In genomic region chr12:80195143-80195726, GRCh38 we compare ENCODE assay signal across 8 cellular contexts.
DNase-seq lines count a peak whose midpoint lies in the region; ATAC-seq and TF ChIP-seq lines count a peak whose summit lies in the region.

No MANE protein-coding gene starts in this region.

- WGBS in adrenal gland, 4 donors = 0 to 3% (median 1%) methylated on average over 1 of the region's 1 CpG

- H3K4me1 ChIP-seq in MM.1S (ENCODE audit: low read length) = peaks cover 15% of the 10 kb centered on the region
- peaks cover 0 to under 1% of the 10 kb centered on the region in 2 donors for H3K4me1 ChIP-seq in adrenal gland (replicated peaks in 1 of 2)

- peak; percentile 59 for ATAC-seq in GM19455 (IDR thresholded peaks at IDR 0.05; ENCODE audit: unreplicated experiment)
- ATAC-seq in activated naive CD8-positive, alpha-beta T cell treated with anti-CD3 and anti-CD28 coated beads, Interleukin-2, amount 50 U/mL, for 24 hours = no peak

- intact Hi-C loops in adrenal gland (cut with DNase I) = no loop called here
- intact Hi-C loops in activated T-helper 1 cell treated with anti-CD3 and anti-CD28 coated beads, Interleukin-12 subunit alpha, Interleukin-12 subunit beta, Interleukin-2, Interleukin-4 antibody, amounts not matched to agents 30 ng/mL and 10 ng/mL and 1 ng/mL, durations not matched to agents 14 hours and 24 hours and 36 hours (cut with micrococcal nuclease) = no loop called here

- H3K4me1 Mint-ChIP-seq in activated naive CD8-positive, alpha-beta T cell treated with anti-CD3 and anti-CD28 coated beads, Interleukin-2, amount 50 U/mL, for 24 hours = no peaks in the 10 kb centered on the region
- H3K4me1 Mint-ChIP-seq in activated T-helper 1 cell treated with anti-CD3 and anti-CD28 coated beads, Interleukin-12 subunit alpha, Interleukin-12 subunit beta, Interleukin-2, Interleukin-4 antibody, amounts not matched to agents 30 ng/mL and 10 ng/mL and 1 ng/mL, durations not matched to agents 14 hours and 24 hours and 36 hours (ENCODE audit: low read depth) = no peaks in the 10 kb centered on the region

- TF ChIP-seq CTCF in MM.1S (IDR thresholded peaks at IDR 0.05; ENCODE audit: low read length) = peak; percentile 68
- peak in 5 of 6 experiments; percentile 30 to 57 (median 49) for TF ChIP-seq CTCF in adrenal gland (IDR thresholded peaks at IDR 0.05)
- TF ChIP-seq CTCF in kidney epithelial cell (IDR thresholded peaks at IDR 0.05; ENCODE audit: insufficient read depth, low read length, poor library complexity, severe bottlenecking) = peak; percentile 77

- H4K20me1 ChIP-seq in MM.1S (ENCODE audit: insufficient read depth, low read length) = no peaks in the 10 kb centered on the region

- no peaks in the 10 kb centered on the region for H3K9me3 Mint-ChIP-seq in activated naive CD8-positive, alpha-beta T cell treated with anti-CD3 and anti-CD28 coated beads, Interleukin-2, amount 50 U/mL, for 24 hours
- no peaks in the 10 kb centered on the region for H3K9me3 Mint-ChIP-seq in activated T-helper 1 cell treated with anti-CD3 and anti-CD28 coated beads, Interleukin-12 subunit alpha, Interleukin-12 subunit beta, Interleukin-2, Interleukin-4 antibody, amounts not matched to agents 30 ng/mL and 10 ng/mL and 1 ng/mL, durations not matched to agents 14 hours and 24 hours and 36 hours

- H2AFZ ChIP-seq in MM.1S (ENCODE audit: low read length) = no peak overlapping the region

- DNase-seq in Caki2 (ENCODE audit: low read depth) = peak; percentile 47
- peak; percentile 67 for DNase-seq in MM.1S
- DNase-seq in adrenal gland = peak in 4 of 7 donors; percentile 11 to 54 (median 24)
- no peak for DNase-seq in kidney epithelial cell (ENCODE audit: low read depth)
- no peak for DNase-seq in activated gamma-delta T cell treated with Interleukin-2 at 50 U/mL for 16 hours
- DNase-seq in activated naive CD8-positive, alpha-beta T cell treated with anti-CD3 and anti-CD28 coated beads, Interleukin-2, amount 50 U/mL, for 24 hours = no peak
- no peak for DNase-seq in activated T-helper 1 cell treated with anti-CD3 and anti-CD28 coated beads, Interleukin-12 subunit alpha, Interleukin-12 subunit beta, Interleukin-2, Interleukin-4 antibody, amounts not matched to agents 30 ng/mL and 10 ng/mL and 1 ng/mL, durations not matched to agents 14 hours and 24 hours and 36 hours (ENCODE audit: low spot score)

- H3K27me3 ChIP-seq in MM.1S (replicated peaks; ENCODE audit: insufficient read depth, low read length) (no peaks in the 10 kb centered on the region), adrenal gland (no peaks in the 10 kb centered on the region), kidney epithelial cell (ENCODE audit: control insufficient read depth, insufficient read depth, low read length) (no peaks in the 10 kb centered on the region)

- H3K27me3 Mint-ChIP-seq in activated naive CD8-positive, alpha-beta T cell treated with anti-CD3 and anti-CD28 coated beads, Interleukin-2, amount 50 U/mL, for 24 hours = peaks cover 6% of the 10 kb centered on the region
- peaks cover 8% of the 10 kb centered on the region for H3K27me3 Mint-ChIP-seq in activated T-helper 1 cell treated with anti-CD3 and anti-CD28 coated beads, Interleukin-12 subunit alpha, Interleukin-12 subunit beta, Interleukin-2, Interleukin-4 antibody, amounts not matched to agents 30 ng/mL and 10 ng/mL and 1 ng/mL, durations not matched to agents 14 hours and 24 hours and 36 hours (ENCODE audit: insufficient read depth)

- H3K79me2 ChIP-seq in MM.1S (ENCODE audit: low read length) = no peaks in the 10 kb centered on the region

- 0 out of 2 replicates have a peak, but pooled peaks cover 3% of the 10 kb centered on the region for H3F3A ChIP-seq in MM.1S (ENCODE audit: insufficient read depth, low read length)

- H3K36me3 ChIP-seq in MM.1S (replicated peaks; ENCODE audit: insufficient read depth, low read length) (no peaks in the 10 kb centered on the region), adrenal gland (replicated peaks in 1 of 2) (no peaks in the 10 kb centered on the region), kidney epithelial cell (ENCODE audit: control insufficient read depth, insufficient read depth, low read length) (no peaks in the 10 kb centered on the region)

- H3K4me2 ChIP-seq in MM.1S (ENCODE audit: low read depth, low read length) = no peak overlapping the region

- no peak overlapping the region for H3K27ac ChIP-seq in MM.1S (ENCODE audit: low read length)
- H3K27ac ChIP-seq in adrenal gland = no peak overlapping the region

- no peak overlapping the region for H3K4me3 Mint-ChIP-seq in activated naive CD8-positive, alpha-beta T cell treated with anti-CD3 and anti-CD28 coated beads, Interleukin-2, amount 50 U/mL, for 24 hours
- H3K4me3 Mint-ChIP-seq in activated T-helper 1 cell treated with anti-CD3 and anti-CD28 coated beads, Interleukin-12 subunit alpha, Interleukin-12 subunit beta, Interleukin-2, Interleukin-4 antibody, amounts not matched to agents 30 ng/mL and 10 ng/mL and 1 ng/mL, durations not matched to agents 14 hours and 24 hours and 36 hours = no peak overlapping the region

- in situ Hi-C loops in Caki2 (cut with HindIII; ENCODE audit: low pct_unique_long_range_greater_than_20kb, low sequenced_read_pairs) = loop anchor here (25.0 kb wide), 1 partner anchor 783 kb away; no protein-coding TSS in a partner anchor

- H3K36me3 Mint-ChIP-seq in activated naive CD8-positive, alpha-beta T cell treated with anti-CD3 and anti-CD28 coated beads, Interleukin-2, amount 50 U/mL, for 24 hours (ENCODE audit: low read depth) = no peaks in the 10 kb centered on the region
- no peaks in the 10 kb centered on the region for H3K36me3 Mint-ChIP-seq in activated T-helper 1 cell treated with anti-CD3 and anti-CD28 coated beads, Interleukin-12 subunit alpha, Interleukin-12 subunit beta, Interleukin-2, Interleukin-4 antibody, amounts not matched to agents 30 ng/mL and 10 ng/mL and 1 ng/mL, durations not matched to agents 14 hours and 24 hours and 36 hours (ENCODE audit: low read depth)

- H3K9ac ChIP-seq in MM.1S (ENCODE audit: low read length) = no peak overlapping the region

- no peaks in the 10 kb centered on the region for H3K9me2 ChIP-seq in MM.1S (replicated peaks; ENCODE audit: insufficient read depth, low read length)

- no peak for TF ChIP-seq POLR2A in adrenal gland (IDR thresholded peaks at IDR 0.05)

- no peak overlapping the region for H3K4me3 ChIP-seq in MM.1S (ENCODE audit: low read length)
- H3K4me3 ChIP-seq in adrenal gland = no peak overlapping the region
- H3K4me3 ChIP-seq in kidney epithelial cell (ENCODE audit: low read depth, low read length) = no peak overlapping the region

- no peaks in the 10 kb centered on the region for H3K9me3 ChIP-seq in MM.1S (replicated peaks; ENCODE audit: insufficient read depth, low read length)
- no peaks in the 10 kb centered on the region for H3K9me3 ChIP-seq in adrenal gland (replicated peaks in 1 of 3)

- H3K27ac Mint-ChIP-seq in activated naive CD8-positive, alpha-beta T cell treated with anti-CD3 and anti-CD28 coated beads, Interleukin-2, amount 50 U/mL, for 24 hours = no peak overlapping the region
- H3K27ac Mint-ChIP-seq in activated T-helper 1 cell treated with anti-CD3 and anti-CD28 coated beads, Interleukin-12 subunit alpha, Interleukin-12 subunit beta, Interleukin-2, Interleukin-4 antibody, amounts not matched to agents 30 ng/mL and 10 ng/mL and 1 ng/mL, durations not matched to agents 14 hours and 24 hours and 36 hours = no peak overlapping the region

Comparison
In these comparisons a context has a peak if more than half of its experiments do, and no peak if none do; other contexts are left out.
1. DNase-seq: peak in Caki2 (single experiment), MM.1S (single experiment) and adrenal gland (4 of 7); none in kidney epithelial cell (single experiment), activated gamma-delta T cell treated with Interleukin-2 at 50 U/mL for 16 hours (single experiment), activated naive CD8-positive, alpha-beta T cell treated with anti-CD3 and anti-CD28 coated beads, Interleukin-2, amount 50 U/mL, for 24 hours (single experiment) and activated T-helper 1 cell treated with anti-CD3 and anti-CD28 coated beads, Interleukin-12 subunit alpha, Interleukin-12 subunit beta, Interleukin-2, Interleukin-4 antibody, amounts not matched to agents 30 ng/mL and 10 ng/mL and 1 ng/mL, durations not matched to agents 14 hours and 24 hours and 36 hours (single experiment).
2. Peak in every context shown above with its lines, with median percentiles within 50 percentile points of each other: CTCF ChIP-seq.